In the genomic region with DNA sequence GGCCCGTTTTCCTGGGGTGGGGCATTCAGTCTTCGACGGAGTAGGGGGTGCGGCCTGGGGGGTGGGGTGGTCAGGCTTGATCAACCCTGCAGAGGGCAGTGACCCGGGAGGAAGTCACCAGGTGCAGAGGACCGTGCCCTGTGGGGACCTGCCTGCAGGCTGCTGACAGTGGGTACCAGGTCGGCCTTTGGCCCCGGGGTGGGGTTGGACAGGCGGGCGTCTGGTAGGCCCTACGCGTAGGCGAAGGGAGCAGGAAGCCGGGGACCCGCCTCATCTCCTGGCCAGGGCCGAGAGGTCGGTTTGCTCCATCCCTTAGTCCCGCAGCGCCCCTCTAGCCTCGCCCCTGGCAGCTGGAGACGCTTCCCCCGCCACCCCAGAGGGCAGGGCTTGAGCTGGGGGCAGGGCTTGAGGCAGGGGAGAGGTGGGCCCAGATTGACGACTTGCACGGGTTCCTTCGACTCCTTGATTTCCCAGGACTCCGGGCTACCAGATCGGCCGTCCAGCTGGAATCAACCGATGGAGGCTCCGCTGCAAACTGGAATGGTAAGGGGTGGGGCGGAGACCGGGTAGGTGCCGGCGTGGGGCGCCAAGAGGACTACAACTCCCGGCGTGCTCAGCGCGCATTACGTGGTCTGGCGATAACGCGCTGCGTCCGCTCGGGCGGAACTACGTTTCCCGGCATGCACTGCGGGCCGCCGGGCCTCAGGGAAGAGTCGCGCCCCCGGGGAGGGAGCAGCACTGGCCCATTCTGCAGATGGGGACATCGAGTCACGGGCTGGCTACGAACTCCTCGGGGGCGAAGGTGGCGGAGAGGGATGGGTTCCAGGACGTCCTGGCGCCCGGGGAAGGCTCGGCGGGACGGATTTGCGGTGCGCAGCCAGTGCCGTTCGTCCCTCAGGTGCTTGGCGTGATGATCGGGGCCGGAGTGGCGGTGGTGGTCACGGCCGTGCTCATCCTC, we compare ENCODE assay signal across 1 cellular context.
TF ChIP-seq lines count a peak whose summit lies in the region.

TSS of gene PNPLA6 (plus strand) at position 683 of the 958 bp plus-strand sequence. CDS start at position 755, 72 bp downstream.

TF ChIP-seq in HepG2, 621 proteins besides CTCF, POLR2A, EP300 and RAD21 (continued from another document and continues in another):
- TF ChIP-seq AHDC1 (CRISPR knock-in tag; IDR thresholded peaks at IDR 0.05; ENCODE audit: borderline replicate concordance) = no peak
- TF ChIP-seq PAX8 (CRISPR knock-in tag; IDR thresholded peaks at IDR 0.05; ENCODE audit: borderline replicate concordance) = 0 out of 2 replicates have a peak, but pooled peaks have one; percentile 75
- no peak; the same call in 1 of the 2 replicates for TF ChIP-seq ZSCAN20 (CRISPR knock-in tag; IDR thresholded peaks at IDR 0.05; ENCODE audit: borderline replicate concordance)
- TF ChIP-seq, protein P1, sequence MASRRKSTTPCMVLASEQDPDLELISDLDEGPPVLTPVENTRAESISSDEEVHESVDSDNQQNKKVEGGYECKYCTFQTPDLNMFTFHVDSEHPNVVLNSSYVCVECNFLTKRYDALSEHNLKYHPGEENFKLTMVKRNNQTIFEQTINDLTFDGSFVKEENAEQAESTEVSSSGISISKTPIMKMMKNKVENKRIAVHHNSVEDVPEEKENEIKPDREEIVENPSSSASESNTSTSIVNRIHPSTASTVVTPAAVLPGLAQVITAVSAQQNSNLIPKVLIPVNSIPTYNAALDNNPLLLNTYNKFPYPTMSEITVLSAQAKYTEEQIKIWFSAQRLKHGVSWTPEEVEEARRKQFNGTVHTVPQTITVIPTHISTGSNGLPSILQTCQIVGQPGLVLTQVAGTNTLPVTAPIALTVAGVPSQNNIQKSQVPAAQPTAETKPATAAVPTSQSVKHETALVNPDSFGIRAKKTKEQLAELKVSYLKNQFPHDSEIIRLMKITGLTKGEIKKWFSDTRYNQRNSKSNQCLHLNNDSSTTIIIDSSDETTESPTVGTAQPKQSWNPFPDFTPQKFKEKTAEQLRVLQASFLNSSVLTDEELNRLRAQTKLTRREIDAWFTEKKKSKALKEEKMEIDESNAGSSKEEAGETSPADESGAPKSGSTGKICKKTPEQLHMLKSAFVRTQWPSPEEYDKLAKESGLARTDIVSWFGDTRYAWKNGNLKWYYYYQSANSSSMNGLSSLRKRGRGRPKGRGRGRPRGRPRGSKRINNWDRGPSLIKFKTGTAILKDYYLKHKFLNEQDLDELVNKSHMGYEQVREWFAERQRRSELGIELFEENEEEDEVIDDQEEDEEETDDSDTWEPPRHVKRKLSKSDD (CRISPR knock-in tag; IDR thresholded peaks at IDR 0.05; ENCODE audit: low read depth) = no peak
- TF ChIP-seq ZNF558 (CRISPR knock-in tag; IDR thresholded peaks at IDR 0.05; ENCODE audit: borderline replicate concordance) = no peak
- peak; percentile 64; the same call in 1 of the 2 replicates for TF ChIP-seq KDM5A (IDR thresholded peaks at IDR 0.05; ENCODE audit: borderline replicate concordance, low read length)
- peak; percentile 98; the same call in 1 of the 2 replicates for TF ChIP-seq ZNF713 (CRISPR knock-in tag; IDR thresholded peaks at IDR 0.05)
- TF ChIP-seq, protein P2, sequence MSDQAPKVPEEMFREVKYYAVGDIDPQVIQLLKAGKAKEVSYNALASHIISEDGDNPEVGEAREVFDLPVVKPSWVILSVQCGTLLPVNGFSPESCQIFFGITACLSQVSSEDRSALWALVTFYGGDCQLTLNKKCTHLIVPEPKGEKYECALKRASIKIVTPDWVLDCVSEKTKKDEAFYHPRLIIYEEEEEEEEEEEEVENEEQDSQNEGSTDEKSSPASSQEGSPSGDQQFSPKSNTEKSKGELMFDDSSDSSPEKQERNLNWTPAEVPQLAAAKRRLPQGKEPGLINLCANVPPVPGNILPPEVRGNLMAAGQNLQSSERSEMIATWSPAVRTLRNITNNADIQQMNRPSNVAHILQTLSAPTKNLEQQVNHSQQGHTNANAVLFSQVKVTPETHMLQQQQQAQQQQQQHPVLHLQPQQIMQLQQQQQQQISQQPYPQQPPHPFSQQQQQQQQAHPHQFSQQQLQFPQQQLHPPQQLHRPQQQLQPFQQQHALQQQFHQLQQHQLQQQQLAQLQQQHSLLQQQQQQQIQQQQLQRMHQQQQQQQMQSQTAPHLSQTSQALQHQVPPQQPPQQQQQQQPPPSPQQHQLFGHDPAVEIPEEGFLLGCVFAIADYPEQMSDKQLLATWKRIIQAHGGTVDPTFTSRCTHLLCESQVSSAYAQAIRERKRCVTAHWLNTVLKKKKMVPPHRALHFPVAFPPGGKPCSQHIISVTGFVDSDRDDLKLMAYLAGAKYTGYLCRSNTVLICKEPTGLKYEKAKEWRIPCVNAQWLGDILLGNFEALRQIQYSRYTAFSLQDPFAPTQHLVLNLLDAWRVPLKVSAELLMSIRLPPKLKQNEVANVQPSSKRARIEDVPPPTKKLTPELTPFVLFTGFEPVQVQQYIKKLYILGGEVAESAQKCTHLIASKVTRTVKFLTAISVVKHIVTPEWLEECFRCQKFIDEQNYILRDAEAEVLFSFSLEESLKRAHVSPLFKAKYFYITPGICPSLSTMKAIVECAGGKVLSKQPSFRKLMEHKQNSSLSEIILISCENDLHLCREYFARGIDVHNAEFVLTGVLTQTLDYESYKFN (CRISPR knock-in tag; conservative IDR thresholded peaks at IDR 0.05) = peak; percentile 41
- no peak for TF ChIP-seq CBX5 (CRISPR knock-in tag; IDR thresholded peaks at IDR 0.05; ENCODE audit: borderline replicate concordance)
- no peak for TF ChIP-seq NR2F1 (CRISPR knock-in tag; IDR thresholded peaks at IDR 0.05)
- TF ChIP-seq, protein P3, sequence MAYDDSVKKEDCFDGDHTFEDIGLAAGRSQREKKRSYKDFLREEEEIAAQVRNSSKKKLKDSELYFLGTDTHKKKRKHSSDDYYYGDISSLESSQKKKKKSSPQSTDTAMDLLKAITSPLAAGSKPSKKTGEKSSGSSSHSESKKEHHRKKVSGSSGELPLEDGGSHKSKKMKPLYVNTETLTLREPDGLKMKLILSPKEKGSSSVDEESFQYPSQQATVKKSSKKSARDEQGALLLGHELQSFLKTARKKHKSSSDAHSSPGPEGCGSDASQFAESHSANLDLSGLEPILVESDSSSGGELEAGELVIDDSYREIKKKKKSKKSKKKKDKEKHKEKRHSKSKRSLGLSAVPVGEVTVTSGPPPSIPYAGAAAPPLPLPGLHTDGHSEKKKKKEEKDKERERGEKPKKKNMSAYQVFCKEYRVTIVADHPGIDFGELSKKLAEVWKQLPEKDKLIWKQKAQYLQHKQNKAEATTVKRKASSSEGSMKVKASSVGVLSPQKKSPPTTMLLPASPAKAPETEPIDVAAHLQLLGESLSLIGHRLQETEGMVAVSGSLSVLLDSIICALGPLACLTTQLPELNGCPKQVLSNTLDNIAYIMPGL (CRISPR knock-in tag; IDR thresholded peaks at IDR 0.05; ENCODE audit: borderline replicate concordance in 1 of 2, low read depth in 1 of 2) = peak in 1 of 2 experiments; percentile 74; a peak in 2 of 4 replicates
- no peak for TF ChIP-seq ZNF737 (CRISPR knock-in tag; IDR thresholded peaks at IDR 0.05; ENCODE audit: borderline replicate concordance)
- TF ChIP-seq ZKSCAN5 (CRISPR knock-in tag; IDR thresholded peaks at IDR 0.05) = no peak
- TF ChIP-seq ZNF441 (CRISPR knock-in tag; IDR thresholded peaks at IDR 0.05; ENCODE audit: borderline replicate concordance) = peak; percentile 20; the same call in 1 of the 2 replicates
- TF ChIP-seq ZNF124 (CRISPR knock-in tag; IDR thresholded peaks at IDR 0.05) = peak; percentile 63; the same call in 1 of the 2 replicates
- TF ChIP-seq ZSCAN22 (CRISPR knock-in tag; IDR thresholded peaks at IDR 0.05) = no peak
- TF ChIP-seq FOXA3 (CRISPR knock-in tag; IDR thresholded peaks at IDR 0.05) = peak; percentile 46; the same call in 1 of the 2 replicates
- no peak for TF ChIP-seq ZBTB37 (CRISPR knock-in tag; IDR thresholded peaks at IDR 0.05)
- TF ChIP-seq KMT2B (CRISPR knock-in tag; IDR thresholded peaks at IDR 0.05) = peak; percentile 42; the same call in 1 of the 2 replicates
- TF ChIP-seq LCORL (IDR thresholded peaks at IDR 0.05) = no peak
- TF ChIP-seq LCORL (CRISPR knock-in tag; IDR thresholded peaks at IDR 0.05) = peak; percentile 60; the same call in 1 of the 2 replicates
- no peak for TF ChIP-seq ZEB1 (IDR thresholded peaks at IDR 0.05; ENCODE audit: insufficient replicate concordance, low read depth)
- no peak for TF ChIP-seq CENPT (CRISPR knock-in tag; IDR thresholded peaks at IDR 0.05; ENCODE audit: low read depth)
- TF ChIP-seq, protein P4, sequence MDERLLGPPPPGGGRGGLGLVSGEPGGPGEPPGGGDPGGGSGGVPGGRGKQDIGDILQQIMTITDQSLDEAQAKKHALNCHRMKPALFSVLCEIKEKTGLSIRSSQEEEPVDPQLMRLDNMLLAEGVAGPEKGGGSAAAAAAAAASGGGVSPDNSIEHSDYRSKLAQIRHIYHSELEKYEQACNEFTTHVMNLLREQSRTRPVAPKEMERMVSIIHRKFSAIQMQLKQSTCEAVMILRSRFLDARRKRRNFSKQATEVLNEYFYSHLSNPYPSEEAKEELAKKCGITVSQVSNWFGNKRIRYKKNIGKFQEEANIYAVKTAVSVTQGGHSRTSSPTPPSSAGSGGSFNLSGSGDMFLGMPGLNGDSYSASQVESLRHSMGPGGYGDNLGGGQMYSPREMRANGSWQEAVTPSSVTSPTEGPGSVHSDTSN (CRISPR knock-in tag; IDR thresholded peaks at IDR 0.05) = no peak
- peak; percentile 17; the same call in 1 of the 2 replicates for TF ChIP-seq MEIS2 (CRISPR knock-in tag; IDR thresholded peaks at IDR 0.05)
- TF ChIP-seq HMG20B (CRISPR knock-in tag; conservative IDR thresholded peaks at IDR 0.05) = no peak
- 0 out of 2 replicates have a peak, but pooled peaks have one; percentile 37 for TF ChIP-seq SP140L (CRISPR knock-in tag; IDR thresholded peaks at IDR 0.05; ENCODE audit: borderline replicate concordance)
- TF ChIP-seq NFE2L1 (CRISPR knock-in tag; IDR thresholded peaks at IDR 0.05; ENCODE audit: borderline replicate concordance) = no peak
- no peak for TF ChIP-seq MTF2 (CRISPR knock-in tag; IDR thresholded peaks at IDR 0.05; ENCODE audit: borderline replicate concordance)
- TF ChIP-seq ZKSCAN1 (IDR thresholded peaks at IDR 0.05; ENCODE audit: low read length) = no peak
- peak; percentile 32; the same call in 1 of the 2 replicates for TF ChIP-seq FOXP4 (CRISPR knock-in tag; IDR thresholded peaks at IDR 0.05)
- peak; percentile 62; the same call in 1 of the 2 replicates for TF ChIP-seq TARDBP (CRISPR knock-in tag; IDR thresholded peaks at IDR 0.05)
- no peak for TF ChIP-seq ISX (CRISPR knock-in tag; conservative IDR thresholded peaks at IDR 0.05)
- TF ChIP-seq MTA1 (CRISPR knock-in tag; IDR thresholded peaks at IDR 0.05; ENCODE audit: borderline replicate concordance) = peak; percentile 56
- peak; percentile 76 for TF ChIP-seq CHD2 (IDR thresholded peaks at IDR 0.05; ENCODE audit: low read depth, low read length)
- TF ChIP-seq MED1 (CRISPR knock-in tag; IDR thresholded peaks at IDR 0.05) = no peak; the same call in 1 of the 2 replicates
- no peak for TF ChIP-seq ZNF891 (CRISPR knock-in tag; IDR thresholded peaks at IDR 0.05)
- TF ChIP-seq PHF8 (CRISPR knock-in tag; IDR thresholded peaks at IDR 0.05) = peak; percentile 80
- TF ChIP-seq ZMYM3 (CRISPR knock-in tag; IDR thresholded peaks at IDR 0.05) = peak; percentile 98
